In the genomic region with DNA sequence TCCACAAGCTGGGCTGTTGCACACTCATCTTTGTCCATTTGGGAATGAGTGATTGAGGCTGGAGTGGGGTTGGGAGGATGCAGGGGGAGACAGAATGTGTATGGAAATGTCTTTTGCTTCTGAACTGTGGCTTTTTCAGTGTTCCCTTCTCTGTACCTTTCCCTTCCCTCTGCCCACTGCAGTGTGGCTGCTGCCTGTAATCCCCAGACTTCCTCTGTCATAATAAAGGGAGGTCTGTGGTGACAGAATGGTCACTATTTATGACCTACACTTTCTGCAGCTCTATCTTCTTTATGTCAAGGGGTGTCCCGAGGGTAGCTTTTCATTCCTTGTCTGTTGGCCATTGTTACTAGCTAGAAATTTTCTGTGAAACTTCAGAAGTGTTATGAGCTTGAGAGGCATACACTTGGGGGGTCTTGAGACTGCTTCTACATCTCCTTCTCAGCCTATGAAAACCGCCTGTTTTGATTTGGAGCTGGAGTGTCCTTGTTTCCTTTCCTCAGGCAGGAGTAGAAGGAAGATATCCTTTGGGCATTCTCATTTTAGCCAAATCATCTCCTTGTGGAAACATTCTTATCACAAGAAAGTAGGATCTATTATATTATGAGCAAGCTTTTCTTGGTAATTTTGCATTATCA, we compare ENCODE assay signal across 13 cellular contexts.
"Had no signal": no experiment of that assay in that cellular context is flagged by ENCODE, and none has a peak within 500 bp of the region (broad histone marks: within the 10 kb centered on the region; RNA-seq: fewer than 3 reads in every experiment).

No MANE protein-coding gene starts in this region.

- H3K9me3 ChIP-seq: body of pancreas, esophagus squamous epithelium, stomach, vagina had no signal

- H3K27ac ChIP-seq: body of pancreas, esophagus squamous epithelium, stomach, vagina had no signal

- ATAC-seq: activated CD8-positive, alpha-beta T cell treated with anti-CD3 and anti-CD28 coated beads for 36 hours; body of pancreas; effector memory CD8-positive, alpha-beta T cell; natural killer cell had no signal

- H3K36me3 ChIP-seq: esophagus squamous epithelium, stomach, vagina had no signal

- H3K27me3 ChIP-seq: body of pancreas, esophagus squamous epithelium, stomach, vagina had no signal

- DNase-seq: activated B cell treated with CpG ODN at 0.5 μM for 24 hours; activated CD4-positive, alpha-beta T cell treated with anti-CD3 and anti-CD28 coated beads for 48 hours; activated CD8-positive, alpha-beta T cell treated with anti-CD3 and anti-CD28 coated beads for 36 hours; activated naive CD4-positive, alpha-beta T cell treated with anti-CD3 and anti-CD28 coated beads for 36 hours; activated T-cell treated with anti-CD3 and anti-CD28 coated beads, Interleukin-2, amount 50 U/mL, for 24 hours; body of pancreas; caudate nucleus; effector memory CD8-positive, alpha-beta T cell; esophagus squamous epithelium; natural killer cell; stomach; trophoblast cell had no signal

- H3K4me3 ChIP-seq: body of pancreas, esophagus squamous epithelium, stomach, vagina had no signal
